In the genomic region with DNA sequence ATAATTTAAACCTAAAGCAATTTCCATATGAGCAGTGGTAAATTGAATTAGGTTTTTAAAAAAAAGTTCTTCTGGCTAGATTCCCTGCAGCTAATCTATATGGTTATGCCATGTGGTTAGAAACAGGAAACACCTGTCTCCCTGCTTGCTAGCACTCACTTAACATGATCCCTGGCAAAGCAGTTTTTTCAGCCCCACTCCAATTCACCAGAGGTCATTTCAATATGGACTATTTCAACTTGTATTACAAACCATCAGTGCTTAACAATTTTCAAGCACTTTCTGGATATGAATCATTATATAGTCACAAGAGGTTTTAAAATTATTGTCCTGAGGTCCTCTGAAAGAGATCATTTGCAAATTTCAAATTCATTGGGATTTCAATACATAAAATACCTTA, we compare ENCODE assay signal across 11 cellular contexts.
DNase-seq lines count a peak whose midpoint lies in the region; ATAC-seq and TF ChIP-seq lines count a peak whose summit lies in the region.
"Had no signal": no experiment of that assay in that cellular context is flagged by ENCODE, and none has a peak within 500 bp of the region (broad histone marks: within the 10 kb centered on the region; RNA-seq: fewer than 3 reads in every experiment).

No MANE protein-coding gene starts in this region.

- H3K9me3 ChIP-seq in OCI-LY1 (ENCODE audit: low read length), result no peaks in the 10 kb centered on the region; the same call in 1 of the 2 replicates
- H3K9me3 ChIP-seq: gastroesophageal sphincter had no signal

- ATAC-seq in GM21529 (IDR thresholded peaks at IDR 0.05; ENCODE audit: unreplicated experiment) (peak; percentile 42), HG03135 (IDR thresholded peaks at IDR 0.05; ENCODE audit: unreplicated experiment) (no peak)
- no peak for ATAC-seq in activated T-cell treated with anti-CD3 and anti-CD28 coated beads, Interleukin-2, amount 50 U/mL, for 72 hours (replicated peaks in 1 of 2)
- ATAC-seq: gastroesophageal sphincter had no signal

- no peaks in the 10 kb centered on the region for H3F3A ChIP-seq in OCI-LY1 (ENCODE audit: insufficient read depth, low read length)

- TF ChIP-seq CTCF in OCI-LY1 (IDR thresholded peaks at IDR 0.05; ENCODE audit: low read length), result no peak

- H3K4me1 ChIP-seq in OCI-LY1 (ENCODE audit: insufficient read depth, low read length, severe bottlenecking), result peaks cover 62% of the 10 kb centered on the region
- H3K4me1 ChIP-seq: gastroesophageal sphincter had no signal

- peak; percentile 75 for DNase-seq in DMS53 treated with DMSO at 0.1 percent for 48 hours (lab: John Stamatoyannopoulos, UW; ENCODE audit: unreplicated experiment)
- peak; percentile 84 for DNase-seq in KBM-7
- DNase-seq in activated T-cell treated with anti-CD3 and anti-CD28 coated beads, Interleukin-2, amount 50 U/mL, for 24 hours, result no peak
- no peak for DNase-seq in activated T-cell treated with anti-CD3 and anti-CD28 coated beads, Interleukin-2, amount 50 U/mL, for 72 hours
- DNase-seq in NCI-H1930 (lab: John Stamatoyannopoulos, UW), result no peak
- DNase-seq: activated naive CD8-positive, alpha-beta T cell treated with anti-CD3 and anti-CD28 coated beads, Interleukin-2, amount 10 ng/mL, durations not matched to agents 7 days and 5 days; occipital lobe had no signal

- H3K4me1 Mint-ChIP-seq in activated T-cell treated with anti-CD3 and anti-CD28 coated beads, Interleukin-2, amount 50 U/mL, for 24 hours (ENCODE audit: low read depth), result no peaks in the 10 kb centered on the region
- no peaks in the 10 kb centered on the region for H3K4me1 Mint-ChIP-seq in activated T-cell treated with anti-CD3 and anti-CD28 coated beads, Interleukin-2, amount 50 U/mL, for 72 hours (ENCODE audit: low read depth)
- H3K4me1 Mint-ChIP-seq: activated naive CD8-positive, alpha-beta T cell treated with anti-CD3 and anti-CD28 coated beads, Interleukin-2, amount 10 ng/mL, durations not matched to agents 7 days and 5 days had no signal

- H3K9ac ChIP-seq in OCI-LY1 (ENCODE audit: low read length), result peak overlapping the region; percentile 25

- no peaks in the 10 kb centered on the region for H4K20me1 ChIP-seq in OCI-LY1 (ENCODE audit: insufficient read depth, low read length)

- no peaks in the 10 kb centered on the region for H3K9me2 ChIP-seq in OCI-LY1 (ENCODE audit: low read depth, low read length)

- no peaks in the 10 kb centered on the region for H3K27me3 Mint-ChIP-seq in activated T-cell treated with anti-CD3 and anti-CD28 coated beads, Interleukin-2, amount 50 U/mL, for 24 hours
- no peaks in the 10 kb centered on the region for H3K27me3 Mint-ChIP-seq in activated T-cell treated with anti-CD3 and anti-CD28 coated beads, Interleukin-2, amount 50 U/mL, for 72 hours (ENCODE audit: low read depth)
- H3K27me3 Mint-ChIP-seq: activated naive CD8-positive, alpha-beta T cell treated with anti-CD3 and anti-CD28 coated beads, Interleukin-2, amount 10 ng/mL, durations not matched to agents 7 days and 5 days had no signal

- H3K79me2 ChIP-seq in OCI-LY1 (ENCODE audit: insufficient read depth, low read length), result no peaks in the 10 kb centered on the region

- H3K27me3 ChIP-seq in OCI-LY1 (ENCODE audit: insufficient read depth, low read length), result no peaks in the 10 kb centered on the region
- H3K27me3 ChIP-seq: gastroesophageal sphincter had no signal

- H3K4me3 Mint-ChIP-seq in activated T-cell treated with anti-CD3 and anti-CD28 coated beads, Interleukin-2, amount 50 U/mL, for 24 hours, result no peak overlapping the region
- H3K4me3 Mint-ChIP-seq in activated T-cell treated with anti-CD3 and anti-CD28 coated beads, Interleukin-2, amount 50 U/mL, for 72 hours, result no peak overlapping the region
- H3K4me3 Mint-ChIP-seq: activated naive CD8-positive, alpha-beta T cell treated with anti-CD3 and anti-CD28 coated beads, Interleukin-2, amount 10 ng/mL, durations not matched to agents 7 days and 5 days had no signal

- H3K4me3 ChIP-seq in OCI-LY1 (ENCODE audit: low read depth, low read length, poor library complexity, severe bottlenecking), result no peak overlapping the region
- H3K4me3 ChIP-seq: gastroesophageal sphincter had no signal

- H3K36me3 ChIP-seq in OCI-LY1 (ENCODE audit: insufficient read depth, low read length), result no peaks in the 10 kb centered on the region
- H3K36me3 ChIP-seq: gastroesophageal sphincter had no signal

- no peaks in the 10 kb centered on the region for H3K36me3 Mint-ChIP-seq in activated T-cell treated with anti-CD3 and anti-CD28 coated beads, Interleukin-2, amount 50 U/mL, for 24 hours (ENCODE audit: low read depth)
- H3K36me3 Mint-ChIP-seq in activated T-cell treated with anti-CD3 and anti-CD28 coated beads, Interleukin-2, amount 50 U/mL, for 72 hours (ENCODE audit: insufficient read depth in 2 of 2), result no peaks in the 10 kb centered on the region
- H3K36me3 Mint-ChIP-seq: activated naive CD8-positive, alpha-beta T cell treated with anti-CD3 and anti-CD28 coated beads, Interleukin-2, amount 10 ng/mL, durations not matched to agents 7 days and 5 days had no signal

- H3K27ac Mint-ChIP-seq in activated T-cell treated with anti-CD3 and anti-CD28 coated beads, Interleukin-2, amount 50 U/mL, for 24 hours, result no peak overlapping the region
- H3K27ac Mint-ChIP-seq in activated T-cell treated with anti-CD3 and anti-CD28 coated beads, Interleukin-2, amount 50 U/mL, for 72 hours, result no peak overlapping the region
- H3K27ac Mint-ChIP-seq: activated naive CD8-positive, alpha-beta T cell treated with anti-CD3 and anti-CD28 coated beads, Interleukin-2, amount 10 ng/mL, durations not matched to agents 7 days and 5 days had no signal

- peak overlapping the region; percentile 1; the same call in 1 of the 2 replicates for H2AFZ ChIP-seq in OCI-LY1 (ENCODE audit: low read length)

- peak overlapping the region; percentile 20 for H3K4me2 ChIP-seq in OCI-LY1 (ENCODE audit: low read length)

- H3K27ac ChIP-seq in OCI-LY1 (ENCODE audit: low read depth, low read length, poor library complexity, severe bottlenecking), result peak overlapping the region; percentile 79
- H3K27ac ChIP-seq: gastroesophageal sphincter had no signal

- in situ Hi-C loops in KBM-7 (cut with MboI; ENCODE audit: low pct_unique_long_range_greater_than_20kb, low sequenced_read_pairs), result no loop called here

- peaks cover 4% of the 10 kb centered on the region for H3K9me3 Mint-ChIP-seq in activated T-cell treated with anti-CD3 and anti-CD28 coated beads, Interleukin-2, amount 50 U/mL, for 24 hours
- H3K9me3 Mint-ChIP-seq in activated T-cell treated with anti-CD3 and anti-CD28 coated beads, Interleukin-2, amount 50 U/mL, for 72 hours, result peaks cover 2 to 6% of the 10 kb centered on the region in 2 donors

Comparison
In these comparisons a context has a peak if more than half of its experiments do, and no peak if none do; other contexts are left out.
1. DNase-seq: peak in DMS53 treated with DMSO at 0.1 percent for 48 hours (single experiment) and KBM-7 (single experiment); none in activated T-cell treated with anti-CD3 and anti-CD28 coated beads, Interleukin-2, amount 50 U/mL, for 24 hours (single experiment), activated T-cell treated with anti-CD3 and anti-CD28 coated beads, Interleukin-2, amount 50 U/mL, for 72 hours (0 of 2) and NCI-H1930 (0 of 2).